ENCODE assay signal across 12 cellular contexts in the genomic region with DNA sequence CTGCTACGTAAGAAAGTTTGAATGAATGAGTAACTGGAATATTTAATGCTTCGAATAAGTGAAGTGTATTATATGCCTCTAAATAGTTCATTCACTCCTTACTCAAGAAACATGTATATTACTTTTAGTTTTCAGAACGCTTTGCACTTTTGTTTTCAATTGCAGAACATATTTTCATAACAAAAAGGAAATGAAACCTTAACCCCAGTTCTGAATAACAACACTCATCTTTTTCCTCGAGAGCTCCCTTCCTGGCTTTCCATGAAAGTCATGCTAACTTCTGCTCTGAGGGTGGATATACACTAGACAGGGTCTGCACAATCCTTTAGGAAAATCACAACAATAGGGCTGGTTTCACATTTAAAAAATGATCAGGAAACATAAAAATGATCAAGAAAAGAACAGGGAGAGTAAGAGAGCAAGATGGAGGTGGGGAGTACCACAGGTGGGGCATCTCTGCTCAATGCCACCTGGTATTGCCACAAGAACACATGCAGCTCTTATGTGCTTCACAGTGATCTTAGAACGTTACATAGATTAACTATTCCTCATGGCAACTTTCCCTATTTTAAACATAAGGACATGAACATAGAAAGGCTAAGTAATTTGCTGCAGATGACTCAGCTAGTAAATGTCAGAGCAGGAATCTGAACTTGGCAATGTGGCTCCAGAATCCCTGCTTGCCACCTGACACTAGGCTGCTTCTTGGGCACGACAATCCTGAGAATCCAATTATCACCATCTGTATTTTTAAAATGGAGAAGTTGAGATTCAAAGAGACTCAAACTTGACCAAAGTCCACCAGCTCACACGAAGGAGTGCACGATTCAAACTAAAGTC.
DNase-seq lines count a peak whose midpoint lies in the region; ATAC-seq and TF ChIP-seq lines count a peak whose summit lies in the region.
"Had no signal": no experiment of that assay in that cellular context is flagged by ENCODE, and none has a peak within 500 bp of the region (broad histone marks: within the 10 kb centered on the region; RNA-seq: fewer than 3 reads in every experiment).

No MANE protein-coding gene starts in this region.

- DNase-seq in A172 (ENCODE audit: low spot score) = peak; percentile 80
- no peak for DNase-seq in activated naive CD8-positive, alpha-beta T cell treated with anti-CD3 and anti-CD28 coated beads for 36 hours
- no peak for DNase-seq in GF-D8 (lab: John Stamatoyannopoulos, UW)
- DNase-seq in body of pancreas = no peak
- DNase-seq in COLO829 (ENCODE audit: low spot score) = no peak
- DNase-seq: BE2C, esophagus squamous epithelium, left lung, psoas muscle had no signal

- no peak for TF ChIP-seq POLR2A in body of pancreas (IDR thresholded peaks at IDR 0.05)

- H3K4me1 Mint-ChIP-seq in IgD-negative memory B cell = peaks cover 50 to 60% (median 53%) of the 10 kb centered on the region in 3 donors
- peaks cover 7% of the 10 kb centered on the region for H3K4me1 Mint-ChIP-seq in activated naive CD8-positive, alpha-beta T cell treated with anti-CD3 and anti-CD28 coated beads for 36 hours

- 65% methylated on average over 8 of the region's 8 CpGs for WGBS in body of pancreas, 2 donors

- ATAC-seq in GM18858 (IDR thresholded peaks at IDR 0.05; ENCODE audit: unreplicated experiment) (peak; percentile 57), HG02571 (IDR thresholded peaks at IDR 0.05; ENCODE audit: unreplicated experiment) (peak; percentile 61), body of pancreas (no peak)
- ATAC-seq: left lung, psoas muscle had no signal

- H3K27ac Mint-ChIP-seq in IgD-negative memory B cell = peak overlapping the region; percentile 56 to 64 (median 63)
- H3K27ac Mint-ChIP-seq in activated naive CD8-positive, alpha-beta T cell treated with anti-CD3 and anti-CD28 coated beads for 36 hours = no peak overlapping the region

- H3K27me3 Mint-ChIP-seq in IgD-negative memory B cell = no peaks in the 10 kb centered on the region
- H3K27me3 Mint-ChIP-seq in activated naive CD8-positive, alpha-beta T cell treated with anti-CD3 and anti-CD28 coated beads for 36 hours = no peaks in the 10 kb centered on the region

- H3K27ac ChIP-seq in body of pancreas = peak overlapping the region in 2 of 4 donors; percentile 87 to 93
- H3K27ac ChIP-seq: esophagus squamous epithelium, left lung, psoas muscle had no signal

- H3K4me3 Mint-ChIP-seq in IgD-negative memory B cell = peak overlapping the region; percentile 11 to 88 (median 58)
- H3K4me3 Mint-ChIP-seq in activated naive CD8-positive, alpha-beta T cell treated with anti-CD3 and anti-CD28 coated beads for 36 hours = no peak overlapping the region

- H3K4me3 ChIP-seq in body of pancreas = no peak overlapping the region
- H3K4me3 ChIP-seq: esophagus squamous epithelium, left lung, psoas muscle had no signal

- H3K9me3 ChIP-seq in body of pancreas = peaks cover 0 to 6% (median 0%) of the 10 kb centered on the region in 3 donors
- H3K9me3 ChIP-seq: BE2C had no signal

- no peaks in the 10 kb centered on the region for H3K27me3 ChIP-seq in body of pancreas
- H3K27me3 ChIP-seq: BE2C, esophagus squamous epithelium, left lung had no signal

- intact Hi-C loops in body of pancreas (cut with DNase I) = no loop called here

- peaks cover 13% of the 10 kb centered on the region for H3K36me3 Mint-ChIP-seq in IgD-negative memory B cell
- H3K36me3 Mint-ChIP-seq in activated naive CD8-positive, alpha-beta T cell treated with anti-CD3 and anti-CD28 coated beads for 36 hours = peaks cover 93% of the 10 kb centered on the region

- TF ChIP-seq CTCF in body of pancreas (IDR thresholded peaks at IDR 0.05) = no peak

- no peaks in the 10 kb centered on the region for H3K36me3 ChIP-seq in body of pancreas (replicated peaks in 1 of 2; ENCODE audit: insufficient read depth in 1 of 2, low read depth in 2 of 2)
- H3K36me3 ChIP-seq: BE2C, esophagus squamous epithelium, left lung had no signal

- H3K9me3 Mint-ChIP-seq in IgD-negative memory B cell = peaks cover 0 to 21% (median 10%) of the 10 kb centered on the region in 3 donors
- peaks cover 62% of the 10 kb centered on the region for H3K9me3 Mint-ChIP-seq in activated naive CD8-positive, alpha-beta T cell treated with anti-CD3 and anti-CD28 coated beads for 36 hours

- peaks cover 60% of the 10 kb centered on the region for H3K4me1 ChIP-seq in body of pancreas
- H3K4me1 ChIP-seq: BE2C had no signal
